ENCODE assay signal across 12 cellular contexts in the genomic region with DNA sequence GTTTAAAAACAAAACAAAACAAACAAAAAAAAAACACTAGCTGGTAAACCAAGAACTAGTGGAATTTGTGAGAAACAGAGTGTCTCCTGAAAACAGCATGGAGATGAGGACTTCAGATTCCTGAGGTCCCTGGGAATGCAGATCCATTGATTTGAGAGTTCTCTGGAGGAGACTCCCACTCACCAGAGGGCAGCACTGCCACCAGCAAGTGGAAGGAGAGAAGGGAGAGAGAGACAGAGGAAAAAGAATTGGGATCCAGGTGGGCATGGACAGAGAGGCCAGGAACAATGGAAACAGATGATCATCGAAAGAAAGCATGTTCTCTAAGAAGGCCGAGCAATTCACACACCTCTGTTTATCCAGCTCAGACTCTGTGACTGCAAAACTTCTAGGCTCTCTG. TPM values are rescaled to one million over a fixed set of nuclear protein-coding genes. Genes with fewer than 3 reads are reported as not detected.
DNase-seq lines count a peak whose midpoint lies in the region; ATAC-seq and TF ChIP-seq lines count a peak whose summit lies in the region.
"Had no signal": no experiment of that assay in that cellular context is flagged by ENCODE, and none has a peak within 500 bp of the region (broad histone marks: within the 10 kb centered on the region; RNA-seq: fewer than 3 reads in every experiment).

No MANE protein-coding gene starts in this region.

- no peaks in the 10 kb centered on the region for H3K36me3 ChIP-seq in mammary epithelial cell (ENCODE audit: insufficient read depth, low read length)
- no peaks in the 10 kb centered on the region for H3K36me3 ChIP-seq in naive thymus-derived CD4-positive, alpha-beta T cell (ENCODE audit: control insufficient read depth in 2 of 3, insufficient read depth in 3 of 3, low read length in 3 of 3)
- H3K36me3 ChIP-seq: ascending aorta had no signal

- H2AFZ ChIP-seq in mammary epithelial cell (ENCODE audit: low read depth, low read length) = no peak overlapping the region

- H3K27me3 Mint-ChIP-seq in HFFc6 (ENCODE audit: insufficient read depth) (no peaks in the 10 kb centered on the region), natural killer cell (ENCODE audit: low read depth in 2 of 2) (peaks cover 0 to 3% of the 10 kb centered on the region in 2 donors)
- H3K27me3 Mint-ChIP-seq in naive thymus-derived CD4-positive, alpha-beta T cell = no peaks in the 10 kb centered on the region

- H3K4me1 Mint-ChIP-seq in HFFc6 (ENCODE audit: low read depth) (peaks cover 8% of the 10 kb centered on the region; the same call in 1 of the 2 replicates), natural killer cell (peaks cover 30 to 42% of the 10 kb centered on the region in 2 donors)
- peaks cover 29 to 57% (median 46%) of the 10 kb centered on the region in 7 donors for H3K4me1 Mint-ChIP-seq in naive thymus-derived CD4-positive, alpha-beta T cell

- POLR2A ChIA-PET in naive thymus-derived CD4-positive, alpha-beta T cell (lab: Charles Lee) = interaction anchor here (0.8 to 1.6 kb wide), 5 partner anchors 16 to 67 kb away, joined by 3 to 7 read pairs (median 3); no protein-coding TSS in a partner anchor

- WGBS in mammary epithelial cell (ENCODE audit: low coverage, missing lambda C conversion rate) = 94% methylated on average over 2 of the region's 2 CpGs

- H3K9me3 Mint-ChIP-seq in HFFc6 (no peaks in the 10 kb centered on the region), natural killer cell (no peaks in the 10 kb centered on the region)
- peaks cover 0 to 6% (median 0%) of the 10 kb centered on the region in 11 donors for H3K9me3 Mint-ChIP-seq in naive thymus-derived CD4-positive, alpha-beta T cell

- no peaks in the 10 kb centered on the region for H3K27me3 ChIP-seq in mammary epithelial cell (ENCODE audit: insufficient read depth, low read length)
- H3K27me3 ChIP-seq in naive thymus-derived CD4-positive, alpha-beta T cell (ENCODE audit: control insufficient read depth in 2 of 2, insufficient read depth in 2 of 2, low read length in 2 of 2) = no peaks in the 10 kb centered on the region
- H3K27me3 ChIP-seq: ascending aorta had no signal

- dilution Hi-C loops in mammary epithelial cell (cut with HindIII; ENCODE audit: low sequenced_read_pairs) = no loop called here

- no peak overlapping the region for H3K4me3 ChIP-seq in mammary epithelial cell (replicated peaks in 1 of 3; ENCODE audit: insufficient read depth in 1 of 3, low read depth in 2 of 3, low read length in 3 of 3)
- H3K4me3 ChIP-seq in naive thymus-derived CD4-positive, alpha-beta T cell (ENCODE audit: low read length) = no peak overlapping the region
- H3K4me3 ChIP-seq: ascending aorta had no signal

- no peaks in the 10 kb centered on the region for H3K79me2 ChIP-seq in mammary epithelial cell (ENCODE audit: insufficient read depth, low read length)

- intact Hi-C loops in mammary epithelial cell (cut with micrococcal nuclease) (no loop called here), natural killer cell (cut with micrococcal nuclease) (no loop called here)
- intact Hi-C loops in naive thymus-derived CD4-positive, alpha-beta T cell (cut with micrococcal nuclease) = loop anchor here in 1 of 2 donors (2.0 kb wide), 1 partner anchor 19 kb away; no protein-coding TSS in a partner anchor

- no peak for ATAC-seq in naive thymus-derived CD4-positive, alpha-beta T cell
- ATAC-seq in HG02588 (IDR thresholded peaks at IDR 0.05; ENCODE audit: unreplicated experiment) (no peak), HG03520 (IDR thresholded peaks at IDR 0.05; ENCODE audit: unreplicated experiment) (no peak), natural killer cell (no peak)

- no TSS peak for BruUV-seq in mammary epithelial cell (replicated peaks; lab: Mats Ljungman, UMichigan)

- H3K9me3 ChIP-seq in mammary epithelial cell (replicated peaks; ENCODE audit: insufficient read depth, low read length) = no peaks in the 10 kb centered on the region
- no peaks in the 10 kb centered on the region for H3K9me3 ChIP-seq in naive thymus-derived CD4-positive, alpha-beta T cell (ENCODE audit: control insufficient read depth in 2 of 3, low read length in 3 of 3)
- H3K9me3 ChIP-seq: ascending aorta had no signal

- H3K36me3 Mint-ChIP-seq in HFFc6 (ENCODE audit: low read depth) (no peaks in the 10 kb centered on the region), natural killer cell (no peaks in the 10 kb centered on the region)
- peaks cover 0 to under 1% (median 0%) of the 10 kb centered on the region in 5 donors for H3K36me3 Mint-ChIP-seq in naive thymus-derived CD4-positive, alpha-beta T cell

- peaks cover 14% of the 10 kb centered on the region for H3K4me1 ChIP-seq in mammary epithelial cell (ENCODE audit: insufficient read depth, low read length)
- H3K4me1 ChIP-seq in naive thymus-derived CD4-positive, alpha-beta T cell (ENCODE audit: control insufficient read depth in 2 of 2, insufficient read depth in 2 of 2, low read length in 2 of 2) = peaks cover 23 to 29% of the 10 kb centered on the region in 2 donors

- H3K4me2 ChIP-seq in mammary epithelial cell (ENCODE audit: insufficient read depth, low read depth, low read length) = no peak overlapping the region

- H3K27ac ChIP-seq in mammary epithelial cell (ENCODE audit: insufficient read depth, low read depth, low read length) = no peak overlapping the region
- no peak overlapping the region for H3K27ac ChIP-seq in naive thymus-derived CD4-positive, alpha-beta T cell (ENCODE audit: low read depth, low read length)
- H3K27ac ChIP-seq: ascending aorta had no signal

- TF ChIP-seq CTCF in HFFc6 (IDR thresholded peaks at IDR 0.05) (peak; percentile 75), mammary epithelial cell (conservative IDR thresholded peaks at IDR 0.05 in 1 of 2, IDR thresholded peaks at IDR 0.05 in 1 of 2; ENCODE audit: extremely low read depth in 1 of 2, insufficient read depth in 1 of 2, low read depth in 1 of 2, low read length in 2 of 2) (peak; percentile 13 to 45), natural killer cell (IDR thresholded peaks at IDR 0.05) (no peak)

- peak; percentile 19 for DNase-seq in COLO668 (lab: John Stamatoyannopoulos, UW; ENCODE audit: unreplicated experiment)
- peak; percentile 22 for DNase-seq in HFFc6
- no peak for DNase-seq in mammary epithelial cell
- peak; percentile 52 to 69 for DNase-seq in lung microvascular endothelial cell (ENCODE audit: low read depth in 2 of 2)
- no peak for DNase-seq in naive thymus-derived CD4-positive, alpha-beta T cell
- no peak for DNase-seq in natural killer cell
- DNase-seq: activated CD4-positive, CD25-positive, alpha-beta regulatory T cell; NCI-H2081 treated with DMSO at 0.1 percent for 48 hours; stimulated activated CD4-positive, alpha-beta T cell treated with anti-CD3 and anti-CD28 coated beads, Interleukin-4, amount 100 ng/mL, for 24 hours had no signal

- in situ Hi-C loops in mammary epithelial cell (cut with MboI; ENCODE audit: low sequenced_read_pairs in 2 of 2) = no loop called here

- H3K9ac ChIP-seq in mammary epithelial cell (ENCODE audit: insufficient read depth, low read length) = no peak overlapping the region

- H4K20me1 ChIP-seq in mammary epithelial cell (ENCODE audit: insufficient read depth, low read length) = no peaks in the 10 kb centered on the region

- H3K27ac Mint-ChIP-seq in HFFc6 = no peak overlapping the region
- peak overlapping the region in 1 of 9 donors; percentile 16 for H3K27ac Mint-ChIP-seq in naive thymus-derived CD4-positive, alpha-beta T cell
- no peak overlapping the region for H3K27ac Mint-ChIP-seq in natural killer cell

- H3K4me3 Mint-ChIP-seq in HFFc6 (no peak overlapping the region), natural killer cell (no peak overlapping the region)
- no peak overlapping the region for H3K4me3 Mint-ChIP-seq in naive thymus-derived CD4-positive, alpha-beta T cell

- CTCF ChIA-PET in mammary epithelial cell (lab: Charles Lee; ENCODE audit: low non-redundant PET) = interaction anchor here (0.6 kb wide), 1 partner anchor 329 kb away, joined by 5 read pairs; no protein-coding TSS in a partner anchor
- CTCF ChIA-PET in naive thymus-derived CD4-positive, alpha-beta T cell (lab: Charles Lee) = no interaction called here

RNA-seq across cellular contexts. Expression of a gene that starts 31.8 kb away (rescaled TPM):
- total RNA-seq in HFFc6 (2021; fragmentation: NEBNext Ultra II Directional; extraction: Animal tissue kit (Norgen Biotek cat#: 25700)) = 10 to 100 TPM; 55.2 to 78.6 (median 73.2) TPM
- total RNA-seq in mammary epithelial cell = 100 to 1,000 TPM in 1 of 2 donors, 10 to 100 TPM in 1; 53.0 to 115 TPM
- polyA plus RNA-seq in mammary epithelial cell = 40.7 TPM
- polyA minus RNA-seq in mammary epithelial cell = 71.6 TPM
- total RNA-seq in lung microvascular endothelial cell = 86.3 and 88.5 TPM in 2 replicates
- total RNA-seq in naive thymus-derived CD4-positive, alpha-beta T cell = 100 to 1,000 TPM; 659 to 871 (median 773) TPM
- polyA plus RNA-seq in naive thymus-derived CD4-positive, alpha-beta T cell = 100 to 1,000 TPM; 514 to 634 TPM
- total RNA-seq in natural killer cell = 100 to 1,000 TPM; 532 to 684 (median 589) TPM

Comparison
In these comparisons a context has a peak if more than half of its experiments do, and no peak if none do; other contexts are left out.
1. DNase-seq: peak in COLO668 (single experiment), HFFc6 (single experiment) and lung microvascular endothelial cell (2 of 2); none in mammary epithelial cell (single experiment), naive thymus-derived CD4-positive, alpha-beta T cell (0 of 9) and natural killer cell (single experiment).